ENCODE assay signal across 23 cellular contexts in the genomic region with DNA sequence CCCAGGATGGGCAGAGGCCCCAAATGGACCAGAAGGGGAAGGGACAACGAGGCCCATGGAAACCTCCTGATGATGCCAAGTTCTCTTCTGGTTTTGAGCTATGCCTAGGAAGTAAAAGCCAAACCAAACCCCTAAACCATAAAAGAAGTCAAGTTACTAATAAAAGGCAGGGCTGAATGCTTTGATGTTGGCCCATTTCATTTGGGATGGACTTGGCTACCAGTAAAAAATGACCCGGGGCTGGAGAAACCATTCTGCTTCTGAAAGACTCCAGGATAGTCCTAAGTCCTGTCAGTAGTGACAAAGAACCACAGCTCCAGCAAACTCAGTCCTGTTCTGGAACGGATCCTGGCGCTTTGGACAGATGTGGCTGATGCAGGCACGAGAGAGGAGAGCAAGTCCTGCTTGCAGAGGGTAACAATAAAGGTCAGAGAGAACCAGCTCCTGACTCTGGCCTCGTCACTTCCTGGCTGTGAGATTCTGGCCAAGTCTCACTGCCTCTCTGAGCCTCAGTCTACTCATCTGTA.
"Had no signal": no experiment of that assay in that cellular context is flagged by ENCODE, and none has a peak within 500 bp of the region (broad histone marks: within the 10 kb centered on the region; RNA-seq: fewer than 3 reads in every experiment).

No MANE protein-coding gene starts in this region.

- H3K4me2 ChIP-seq: hepatocyte had no signal

- H3K4me3 ChIP-seq: esophagus muscularis mucosa, hepatocyte, lung, skin epidermis, thyroid gland, upper lobe of left lung, uterus had no signal

- H3K36me3 Mint-ChIP-seq: naive B cell had no signal

- ATAC-seq: effector memory CD8-positive, alpha-beta T cell; left cardiac atrium; left ventricle myocardium superior; sciatic nerve had no signal

- H3K27me3 ChIP-seq: esophagus muscularis mucosa, hepatocyte, thyroid gland, upper lobe of left lung, uterus had no signal

- H3K27ac ChIP-seq: epithelial cell of prostate, esophagus muscularis mucosa, hepatocyte, thyroid gland, upper lobe of left lung, uterus had no signal

- H3K4me1 Mint-ChIP-seq: naive B cell had no signal

- H3K27ac Mint-ChIP-seq: dendritic cell treated with granulocyte-macrophage colony-stimulating factor and Interleukin-4, amounts not matched to agents 40 ng/mL and 50 ng/mL, for 4 days; effector memory CD8-positive, alpha-beta T cell; naive B cell had no signal

- H3K36me3 ChIP-seq: thyroid gland, uterus had no signal

- H2AFZ ChIP-seq: hepatocyte had no signal

- H3K4me3 Mint-ChIP-seq: dendritic cell treated with granulocyte-macrophage colony-stimulating factor and Interleukin-4, amounts not matched to agents 40 ng/mL and 50 ng/mL, for 4 days; effector memory CD8-positive, alpha-beta T cell; naive B cell; nephron had no signal

- H3K9me3 ChIP-seq: esophagus muscularis mucosa, thyroid gland, upper lobe of left lung, uterus had no signal

- H3K79me2 ChIP-seq: hepatocyte had no signal

- H3K9me3 Mint-ChIP-seq: dendritic cell treated with granulocyte-macrophage colony-stimulating factor and Interleukin-4, amounts not matched to agents 40 ng/mL and 50 ng/mL, for 4 days; effector memory CD8-positive, alpha-beta T cell; naive B cell; nephron had no signal

- H3K4me1 ChIP-seq: uterus had no signal

- DNase-seq: effector memory CD8-positive, alpha-beta T cell; foreskin melanocyte; head of caudate nucleus; kidney; left cardiac atrium; left ventricle myocardium superior; mesenchymal stem cell; midbrain; naive B cell; stimulated activated CD4-positive, alpha-beta T cell treated with anti-CD3 and anti-CD28 coated beads, Interleukin-2, amount 100 ng/mL, for 24 hours; stimulated activated CD4-positive, alpha-beta T cell treated with anti-CD3 and anti-CD28 coated beads, Interleukin-4, amount 100 ng/mL, for 4 hours; stimulated activated naive CD4-positive, alpha-beta T cell; thyroid gland; upper lobe of left lung; uterus had no signal
